Comparison of ENCODE assay signal across 20 cellular contexts in the genomic region with DNA sequence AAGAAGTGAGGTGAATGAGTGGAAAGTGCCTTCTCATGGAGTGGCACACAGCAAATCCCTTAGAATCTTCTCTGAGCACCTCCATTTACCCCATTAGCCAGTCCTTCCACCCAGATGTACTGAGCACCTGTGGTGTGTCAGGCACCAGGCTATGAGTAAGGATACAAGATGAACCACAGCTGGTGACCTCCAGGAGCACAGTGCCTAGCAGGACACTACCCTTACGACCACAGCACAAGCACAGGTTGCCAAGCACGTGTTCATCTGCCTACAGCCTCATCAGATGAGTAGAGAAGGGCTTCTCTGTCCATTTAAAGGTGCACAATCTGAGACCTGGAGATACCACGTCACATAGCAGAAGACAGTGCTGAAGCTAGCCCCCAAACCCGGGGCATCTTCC. TPM values are rescaled to one million over a fixed set of nuclear protein-coding genes. Genes with fewer than 3 reads are reported as not detected.
DNase-seq lines count a peak whose midpoint lies in the region; ATAC-seq, FAIRE-seq and TF ChIP-seq lines count a peak whose summit lies in the region.
"Had no signal": no experiment of that assay in that cellular context is flagged by ENCODE, and none has a peak within 500 bp of the region (broad histone marks: within the 10 kb centered on the region; RNA-seq: fewer than 3 reads in every experiment).

No MANE protein-coding gene starts in this region.

- H3K36me3 Mint-ChIP-seq in stimulated activated effector memory CD8-positive, alpha-beta T cell treated with anti-CD3 and anti-CD28 coated beads, Interleukin-12 subunit alpha, Interleukin-12 subunit beta, amount 100 ng/mL, for 72 hours: no peaks in the 10 kb centered on the region

- H3K4me1 ChIP-seq in SK-N-SH (ENCODE audit: control insufficient read depth in 1 of 2, insufficient read depth in 2 of 2, low read depth in 1 of 2, low read length in 1 of 2): peaks cover 11 to 24% of the 10 kb centered on the region in 2 experiments; a peak in 3 of 4 replicates
- H3K4me1 ChIP-seq in thoracic aorta (ENCODE audit: control insufficient read depth in 1 of 2, low read depth in 2 of 2): peaks cover 5 to 55% of the 10 kb centered on the region in 2 donors
- H3K4me1 ChIP-seq: Caco-2 had no signal

- WGBS in SK-N-SH (ENCODE audit: low lambda C conversion rate): 79% methylated on average over 4 of the region's 4 CpGs

- H3K27ac ChIP-seq in SK-N-SH (ENCODE audit: low read depth in 2 of 2, low read length in 1 of 2): no peak overlapping the region
- H3K27ac ChIP-seq in thoracic aorta: peak overlapping the region; percentile 27 to 61
- H3K27ac ChIP-seq: 22Rv1, A549, C4-2B had no signal

- H3K27ac Mint-ChIP-seq in stimulated activated effector memory CD8-positive, alpha-beta T cell treated with anti-CD3 and anti-CD28 coated beads, Interleukin-12 subunit alpha, Interleukin-12 subunit beta, amount 100 ng/mL, for 72 hours: no peak overlapping the region
- H3K27ac Mint-ChIP-seq: CD4-positive, alpha-beta T cell had no signal

- no peaks in the 10 kb centered on the region for H3K27me3 ChIP-seq in SK-N-SH (ENCODE audit: insufficient read depth)
- H3K27me3 ChIP-seq in thoracic aorta (replicated peaks; ENCODE audit: insufficient read depth): no peaks in the 10 kb centered on the region

- H3K9ac ChIP-seq in SK-N-SH: no peak overlapping the region

- H2AFZ ChIP-seq in SK-N-SH (ENCODE audit: low read depth): no peak overlapping the region

- DNase-seq in SK-N-SH (no peak), RPMI8226 (peak; percentile 59), thoracic aorta (ENCODE audit: low spot score) (no peak), RCC 7860 (ENCODE audit: low spot score) (no peak), ecto neural progenitor cell (ENCODE audit: low spot score) (no peak)
- no peak for DNase-seq in stimulated activated effector memory CD8-positive, alpha-beta T cell treated with anti-CD3 and anti-CD28 coated beads, Interleukin-12 subunit alpha, Interleukin-12 subunit beta, amount 100 ng/mL, for 72 hours (ENCODE audit: low spot score in 2 of 2)
- no peak for DNase-seq in stimulated activated CD4-positive, alpha-beta T cell treated with anti-CD3 and anti-CD28 coated beads, Interleukin-4, amount 100 ng/mL, for 24 hours
- DNase-seq: AML-193; Caco-2; CD4-positive, alpha-beta T cell; H9 had no signal

- TF ChIP-seq RAD21 in SK-N-SH (IDR thresholded peaks at IDR 0.05; ENCODE audit: low read length): no peak

- peak overlapping the region; percentile 10 for H3K4me2 ChIP-seq in SK-N-SH
- H3K4me2 ChIP-seq: A549 had no signal

- FAIRE-seq in RCC 7860 (lab: Jason Lieb, UNC): no peak
- FAIRE-seq: A549, D721Med, G401.6, GM12891, GM19239, H1 had no signal

- no peak overlapping the region for H3K4me3 Mint-ChIP-seq in stimulated activated effector memory CD8-positive, alpha-beta T cell treated with anti-CD3 and anti-CD28 coated beads, Interleukin-12 subunit alpha, Interleukin-12 subunit beta, amount 100 ng/mL, for 72 hours
- H3K4me3 Mint-ChIP-seq: CD4-positive, alpha-beta T cell; H9 had no signal

- no peak for TF ChIP-seq EP300 in SK-N-SH (IDR thresholded peaks at IDR 0.05; ENCODE audit: borderline replicate concordance in 1 of 2, low read depth in 1 of 2, low read length in 1 of 2)

- ATAC-seq in SK-N-SH treated with all-trans-retinoic acid at 6 μM for 48 hours (no peak), thoracic aorta (ENCODE audit: insufficient number of reproducible peaks, low FRiP score, low read depth) (no peak)
- ATAC-seq in stimulated activated effector memory CD8-positive, alpha-beta T cell treated with anti-CD3 and anti-CD28 coated beads, Interleukin-12 subunit alpha, Interleukin-12 subunit beta, amount 100 ng/mL, for 72 hours: peak; percentile 29

- POLR2A ChIA-PET in SK-N-SH (lab: Yijun Ruan, JAX): no interaction called here

- no peak for TF ChIP-seq CTCF in SK-N-SH (IDR thresholded peaks at IDR 0.05)
- TF ChIP-seq CTCF in thoracic aorta (IDR thresholded peaks at IDR 0.05): no peak

- peaks cover 58 to 65% of the 10 kb centered on the region in 2 experiments for H3K36me3 ChIP-seq in SK-N-SH (replicated peaks in 1 of 2; ENCODE audit: control insufficient read depth in 1 of 2, insufficient read depth in 2 of 2, low read length in 1 of 2)
- no peaks in the 10 kb centered on the region for H3K36me3 ChIP-seq in thoracic aorta

- CTCF ChIA-PET in SK-N-SH (lab: Yijun Ruan, JAX): interaction anchor here (1.0 to 1.3 kb wide), 2 partner anchors 9 to 12 kb away, joined by 3 to 4 read pairs; no protein-coding TSS in a partner anchor

- H4K20me1 ChIP-seq in SK-N-SH (ENCODE audit: insufficient read depth): no peaks in the 10 kb centered on the region; the same call in 1 of the 2 replicates

- no peaks in the 10 kb centered on the region for H3K4me1 Mint-ChIP-seq in stimulated activated effector memory CD8-positive, alpha-beta T cell treated with anti-CD3 and anti-CD28 coated beads, Interleukin-12 subunit alpha, Interleukin-12 subunit beta, amount 100 ng/mL, for 72 hours

- H3K9me2 ChIP-seq in SK-N-SH: no peaks in the 10 kb centered on the region

- no peaks in the 10 kb centered on the region for H3K9me3 Mint-ChIP-seq in stimulated activated effector memory CD8-positive, alpha-beta T cell treated with anti-CD3 and anti-CD28 coated beads, Interleukin-12 subunit alpha, Interleukin-12 subunit beta, amount 100 ng/mL, for 72 hours
- H3K9me3 Mint-ChIP-seq: CD4-positive, alpha-beta T cell; H9 had no signal

- H3K79me2 ChIP-seq in SK-N-SH (ENCODE audit: insufficient read depth): peaks cover 100% of the 10 kb centered on the region

- no peak overlapping the region for H3K4me3 ChIP-seq in SK-N-SH (ENCODE audit: low read depth in 2 of 2, low read length in 1 of 2)
- no peak overlapping the region for H3K4me3 ChIP-seq in thoracic aorta
- H3K4me3 ChIP-seq: A549 had no signal

- 0 out of 2 replicates have a peak, but pooled peaks cover 5% of the 10 kb centered on the region for H3K9me3 ChIP-seq in SK-N-SH
- H3K9me3 ChIP-seq in thoracic aorta: no peaks in the 10 kb centered on the region
- H3K9me3 ChIP-seq: A549, Caco-2 had no signal

- H3F3A ChIP-seq in SK-N-SH (replicated peaks; ENCODE audit: insufficient read depth): peaks cover 32% of the 10 kb centered on the region

TF ChIP-seq in SK-N-SH, 30 proteins besides CTCF, POLR2A, EP300 and RAD21:
- TF ChIP-seq RFX5 (IDR thresholded peaks at IDR 0.05; ENCODE audit: low read length): no peak

TF ChIP-seq in SK-N-SH treated with all-trans-retinoic acid at 6 μM for 48 hours, 23 proteins besides CTCF, POLR2A, EP300 and RAD21 (continues in another document):
- no peak for TF ChIP-seq CSDC2 (CRISPR knock-in tag; IDR thresholded peaks at IDR 0.05)
- TF ChIP-seq ZFP3 (CRISPR knock-in tag; IDR thresholded peaks at IDR 0.05): no peak
- no peak for TF ChIP-seq ARNTL (CRISPR knock-in tag; IDR thresholded peaks at IDR 0.05; ENCODE audit: borderline replicate concordance, low read depth)
- TF ChIP-seq RARB (CRISPR knock-in tag; IDR thresholded peaks at IDR 0.05): no peak
- no peak for TF ChIP-seq GLIS3 (CRISPR knock-in tag; IDR thresholded peaks at IDR 0.05)
- TF ChIP-seq PPARA (CRISPR knock-in tag; IDR thresholded peaks at IDR 0.05; ENCODE audit: borderline replicate concordance): no peak
- no peak for TF ChIP-seq ISL1 (CRISPR knock-in tag; IDR thresholded peaks at IDR 0.05)
- TF ChIP-seq BACH2 (CRISPR knock-in tag; IDR thresholded peaks at IDR 0.05; ENCODE audit: borderline replicate concordance): no peak
- TF ChIP-seq ZNF70 (CRISPR knock-in tag; IDR thresholded peaks at IDR 0.05): no peak
- no peak for TF ChIP-seq OSR1 (CRISPR knock-in tag; IDR thresholded peaks at IDR 0.05)
- no peak for TF ChIP-seq TSHZ2 (CRISPR knock-in tag; IDR thresholded peaks at IDR 0.05)
- no peak for TF ChIP-seq TCF4 (CRISPR knock-in tag; IDR thresholded peaks at IDR 0.05; ENCODE audit: borderline replicate concordance)
- TF ChIP-seq ESRRG (CRISPR knock-in tag; IDR thresholded peaks at IDR 0.05): no peak
- TF ChIP-seq ZNF8 (CRISPR knock-in tag; IDR thresholded peaks at IDR 0.05): no peak
- TF ChIP-seq, protein P1, sequence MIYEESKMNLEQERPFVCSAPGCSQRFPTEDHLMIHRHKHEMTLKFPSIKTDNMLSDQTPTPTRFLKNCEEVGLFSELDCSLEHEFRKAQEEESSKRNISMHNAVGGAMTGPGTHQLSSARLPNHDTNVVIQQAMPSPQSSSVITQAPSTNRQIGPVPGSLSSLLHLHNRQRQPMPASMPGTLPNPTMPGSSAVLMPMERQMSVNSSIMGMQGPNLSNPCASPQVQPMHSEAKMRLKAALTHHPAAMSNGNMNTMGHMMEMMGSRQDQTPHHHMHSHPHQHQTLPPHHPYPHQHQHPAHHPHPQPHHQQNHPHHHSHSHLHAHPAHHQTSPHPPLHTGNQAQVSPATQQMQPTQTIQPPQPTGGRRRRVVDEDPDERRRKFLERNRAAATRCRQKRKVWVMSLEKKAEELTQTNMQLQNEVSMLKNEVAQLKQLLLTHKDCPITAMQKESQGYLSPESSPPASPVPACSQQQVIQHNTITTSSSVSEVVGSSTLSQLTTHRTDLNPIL (CRISPR knock-in tag; IDR thresholded peaks at IDR 0.05; ENCODE audit: low read depth): no peak
- TF ChIP-seq ZC3H10 (CRISPR knock-in tag; IDR thresholded peaks at IDR 0.05): no peak

RNA-seq across cellular contexts. Expression of gene MYLK, which starts 6.2 kb away (rescaled TPM):
- 262 and 272 TPM in 2 replicates for polyA plus RNA-seq in SK-N-SH (2012; rRNA removed)
- 180 and 207 TPM in 2 replicates for polyA plus RNA-seq in SK-N-SH (2012; cell fraction: cytosol; rRNA removed)
- polyA plus RNA-seq in SK-N-SH (2012; cell fraction: nucleus; rRNA removed): 361 and 379 TPM in 2 replicates
- total RNA-seq in thoracic aorta: 100 to 1,000 TPM; 483 to 563 TPM

Comparison
In these comparisons a context has a peak if more than half of its experiments do, and no peak if none do; other contexts are left out.
1. H3K27ac ChIP-seq: peak in thoracic aorta (2 of 2); none in SK-N-SH (0 of 2).